In the genomic region with DNA sequence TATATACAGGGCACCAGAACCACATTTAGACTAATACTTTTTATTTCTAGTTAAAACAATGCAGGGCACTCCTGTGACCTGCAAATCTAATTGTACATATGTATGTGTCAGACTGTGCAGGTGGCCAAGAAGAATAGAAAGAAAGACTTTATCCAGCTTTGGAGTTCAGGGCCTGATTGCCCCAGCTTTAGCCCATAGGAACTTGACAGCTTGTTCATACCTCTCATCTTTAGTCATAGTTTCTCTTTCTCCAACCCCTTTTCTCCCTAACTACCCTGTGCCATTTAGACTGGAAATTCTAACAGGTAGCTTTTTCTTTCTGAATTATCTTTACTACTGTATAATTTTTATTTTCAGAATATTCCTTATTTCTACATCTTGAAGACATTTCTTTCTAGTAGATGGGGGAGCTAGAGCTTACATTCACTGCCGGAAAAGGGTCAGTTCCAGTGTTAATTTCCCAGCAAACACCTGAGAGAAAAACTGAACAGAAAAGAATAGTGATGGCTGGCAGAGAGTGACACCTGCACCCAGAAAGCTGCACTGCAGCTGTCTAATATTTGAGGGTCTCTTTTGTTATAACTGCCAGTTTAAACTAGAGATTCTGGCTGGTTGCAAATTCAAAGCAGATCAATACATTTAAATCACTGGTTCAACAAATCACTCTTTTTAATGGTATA, we compare ENCODE assay signal across 10 cellular contexts. TPM values are rescaled to one million over a fixed set of nuclear protein-coding genes. Genes with fewer than 3 reads are reported as not detected.
A peak's percentile ranks its signal among the peaks of the same experiment; 100 is the strongest.
DNase-seq lines count a peak whose midpoint lies in the region; ATAC-seq and TF ChIP-seq lines count a peak whose summit lies in the region.
"Had no signal": no experiment of that assay in that cellular context is flagged by ENCODE, and none has a peak within 500 bp of the region (broad histone marks: within the 10 kb centered on the region; RNA-seq: fewer than 3 reads in every experiment).

No MANE protein-coding gene starts in this region.

- POLR2A ChIA-PET in naive thymus-derived CD8-positive, alpha-beta T cell (lab: Charles Lee) = interaction anchor here (2.1 kb wide), 1 partner anchor 9 kb away, joined by 9 read pairs; a partner anchor contains a TSS

- H3K4me1 ChIP-seq in effector memory CD4-positive, alpha-beta T cell (ENCODE audit: control insufficient read depth, insufficient read depth, low read length, poor library complexity, severe bottlenecking) = peaks cover 21% of the 10 kb centered on the region
- H3K4me1 ChIP-seq in upper lobe of left lung = peaks cover 54 to 79% (median 58%) of the 10 kb centered on the region in 4 donors

- 87 to 88% methylated on average over 1 of the region's 1 CpG for WGBS in upper lobe of left lung, 2 donors

- DNase-seq in GM06990 (ENCODE audit: extremely low read depth, insufficient read length) (no peak), astrocyte of the hippocampus (ENCODE audit: low read depth, low spot score) (peak; percentile 18), NCI-H2227 (lab: John Stamatoyannopoulos, UW; ENCODE audit: unreplicated experiment) (no peak), upper lobe of left lung (no peak)
- no peak for DNase-seq in naive thymus-derived CD8-positive, alpha-beta T cell
- no peak for DNase-seq in effector memory CD4-positive, alpha-beta T cell

- ATAC-seq in HG02798 (IDR thresholded peaks at IDR 0.05; ENCODE audit: poor library complexity, unreplicated experiment) (peak; percentile 34), HG03521 (IDR thresholded peaks at IDR 0.05; ENCODE audit: unreplicated experiment) (no peak), upper lobe of left lung (ENCODE audit: low FRiP score in 2 of 2) (no peak)
- ATAC-seq in naive thymus-derived CD8-positive, alpha-beta T cell = peak; percentile 26 to 61

- peaks cover 27 to 93% (median 89%) of the 10 kb centered on the region in 4 donors for H3K4me1 Mint-ChIP-seq in naive thymus-derived CD8-positive, alpha-beta T cell

- H3K4me3 ChIP-seq in GM06990 (replicated peaks; ENCODE audit: low read depth, low read length) (peak overlapping the region; percentile 6; the same call in 1 of the 2 replicates), upper lobe of left lung (no peak overlapping the region)
- no peak overlapping the region for H3K4me3 ChIP-seq in effector memory CD4-positive, alpha-beta T cell (ENCODE audit: insufficient read depth, low read depth, low read length, poor library complexity, severe bottlenecking)
- H3K4me3 ChIP-seq: lung had no signal

- peak overlapping the region in 5 of 10 donors; percentile 24 to 74 (median 63) for H3K27ac Mint-ChIP-seq in naive thymus-derived CD8-positive, alpha-beta T cell

- no peaks in the 10 kb centered on the region for H3K9me3 ChIP-seq in effector memory CD4-positive, alpha-beta T cell (ENCODE audit: control insufficient read depth, low read length)
- no peaks in the 10 kb centered on the region for H3K9me3 ChIP-seq in upper lobe of left lung

- no peak for TF ChIP-seq POLR2A in upper lobe of left lung (IDR thresholded peaks at IDR 0.05)

- H3K36me3 Mint-ChIP-seq in naive thymus-derived CD8-positive, alpha-beta T cell = peaks cover 0 to 57% (median 8%) of the 10 kb centered on the region in 3 donors

- TF ChIP-seq CTCF in GM06990 (IDR thresholded peaks at IDR 0.05; ENCODE audit: insufficient read depth, low read length, poor library complexity, severe bottlenecking) (peak; percentile 24), upper lobe of left lung (IDR thresholded peaks at IDR 0.05) (peak in 2 of 6 experiments; percentile 4 to 8)

- no peaks in the 10 kb centered on the region for H3K27me3 ChIP-seq in GM06990 (replicated peaks; ENCODE audit: control insufficient read depth, insufficient read depth, low read length)
- H3K27me3 ChIP-seq in effector memory CD4-positive, alpha-beta T cell (replicated peaks; ENCODE audit: control insufficient read depth, insufficient read depth, low read length, poor library complexity, severe bottlenecking) = no peaks in the 10 kb centered on the region
- H3K27me3 ChIP-seq in upper lobe of left lung = no peaks in the 10 kb centered on the region

- no peak for TF ChIP-seq EP300 in upper lobe of left lung (IDR thresholded peaks at IDR 0.05)

- no peak overlapping the region for H3K27ac ChIP-seq in effector memory CD4-positive, alpha-beta T cell (ENCODE audit: insufficient read depth, low read length, poor library complexity, severe bottlenecking)
- H3K27ac ChIP-seq in upper lobe of left lung = no peak overlapping the region

- H3K9me3 Mint-ChIP-seq in naive thymus-derived CD8-positive, alpha-beta T cell = no peaks in the 10 kb centered on the region

- H3K4me3 Mint-ChIP-seq in naive thymus-derived CD8-positive, alpha-beta T cell = peak overlapping the region in 8 of 10 donors; percentile 1 to 37 (median 14)

- H3K36me3 ChIP-seq in GM06990 (ENCODE audit: control insufficient read depth, insufficient read depth, low read length) = peaks cover 2% of the 10 kb centered on the region
- peaks cover 12% of the 10 kb centered on the region for H3K36me3 ChIP-seq in effector memory CD4-positive, alpha-beta T cell (ENCODE audit: control insufficient read depth, insufficient read depth, low read length)
- peaks cover 0 to 19% (median under 1%) of the 10 kb centered on the region in 4 donors for H3K36me3 ChIP-seq in upper lobe of left lung

- no peaks in the 10 kb centered on the region for H3K27me3 Mint-ChIP-seq in naive thymus-derived CD8-positive, alpha-beta T cell

RNA-seq across cellular contexts. Expression of a gene that starts 8.4 kb away (rescaled TPM):
- total RNA-seq in naive thymus-derived CD8-positive, alpha-beta T cell = 100 to 1,000 TPM; 308 to 319 TPM
- polyA plus RNA-seq in naive thymus-derived CD8-positive, alpha-beta T cell = 10 to 100 TPM; 80.5 to 89.2 (median 83.0) TPM
- 100 to 1,000 TPM; 309 to 564 (median 516) TPM for total RNA-seq in upper lobe of left lung

RNA-seq across cellular contexts. Expression of a gene that starts 32.4 kb away (rescaled TPM):
- total RNA-seq in naive thymus-derived CD8-positive, alpha-beta T cell = 10 to 100 TPM; 46.3 to 49.4 TPM
- 100 to 1,000 TPM in 1 of 3 donors, 10 to 100 TPM in 2; 82.3 to 100 (median 85.0) TPM for polyA plus RNA-seq in naive thymus-derived CD8-positive, alpha-beta T cell
- 10 to 100 TPM; 18.2 to 50.3 (median 29.1) TPM for total RNA-seq in upper lobe of left lung

RNA-seq across cellular contexts. Expression of a gene that starts 49.4 kb away (rescaled TPM):
- not detected for total RNA-seq in naive thymus-derived CD8-positive, alpha-beta T cell
- not detected for polyA plus RNA-seq in naive thymus-derived CD8-positive, alpha-beta T cell
- not detected for total RNA-seq in upper lobe of left lung
- total RNA-seq: temporal lobe had no signal

Comparison
In these comparisons a context has a peak if more than half of its experiments do, and no peak if none do; other contexts are left out.
1. ATAC-seq: peak in HG02798 (single experiment) and naive thymus-derived CD8-positive, alpha-beta T cell (2 of 2); none in HG03521 (single experiment) and upper lobe of left lung (0 of 2).